Comparison of ENCODE assay signal across 1 cellular context in genomic region chr4:54061067-54061466, GRCh38.
TF ChIP-seq lines count a peak whose summit lies in the region.

No MANE protein-coding gene starts in this region.

TF ChIP-seq in endothelial cell of umbilical vein, 7 proteins besides CTCF, POLR2A, EP300 and RAD21:
- no peak for TF ChIP-seq MYC (IDR thresholded peaks at IDR 0.05; ENCODE audit: low read depth, low read length)
- TF ChIP-seq JUN (IDR thresholded peaks at IDR 0.05; ENCODE audit: borderline replicate concordance, insufficient read depth, insufficient read length, low read depth), result no peak
- TF ChIP-seq POLR2AphosphoS5 (IDR thresholded peaks at IDR 0.05; ENCODE audit: insufficient read depth, low read depth, low read length), result no peak
- TF ChIP-seq FOS (IDR thresholded peaks at IDR 0.05; ENCODE audit: borderline replicate concordance, insufficient read depth, low read length), result no peak
- TF ChIP-seq MAX (IDR thresholded peaks at IDR 0.05; ENCODE audit: insufficient read depth, insufficient read length), result no peak
- TF ChIP-seq EZH2 (IDR thresholded peaks at IDR 0.05; ENCODE audit: borderline replicate concordance, low read depth, low read length, severe bottlenecking), result no peak
- no peak for TF ChIP-seq GATA2 (IDR thresholded peaks at IDR 0.05; ENCODE audit: insufficient read depth, insufficient read length, low read depth, low read length)
